In the genomic region with DNA sequence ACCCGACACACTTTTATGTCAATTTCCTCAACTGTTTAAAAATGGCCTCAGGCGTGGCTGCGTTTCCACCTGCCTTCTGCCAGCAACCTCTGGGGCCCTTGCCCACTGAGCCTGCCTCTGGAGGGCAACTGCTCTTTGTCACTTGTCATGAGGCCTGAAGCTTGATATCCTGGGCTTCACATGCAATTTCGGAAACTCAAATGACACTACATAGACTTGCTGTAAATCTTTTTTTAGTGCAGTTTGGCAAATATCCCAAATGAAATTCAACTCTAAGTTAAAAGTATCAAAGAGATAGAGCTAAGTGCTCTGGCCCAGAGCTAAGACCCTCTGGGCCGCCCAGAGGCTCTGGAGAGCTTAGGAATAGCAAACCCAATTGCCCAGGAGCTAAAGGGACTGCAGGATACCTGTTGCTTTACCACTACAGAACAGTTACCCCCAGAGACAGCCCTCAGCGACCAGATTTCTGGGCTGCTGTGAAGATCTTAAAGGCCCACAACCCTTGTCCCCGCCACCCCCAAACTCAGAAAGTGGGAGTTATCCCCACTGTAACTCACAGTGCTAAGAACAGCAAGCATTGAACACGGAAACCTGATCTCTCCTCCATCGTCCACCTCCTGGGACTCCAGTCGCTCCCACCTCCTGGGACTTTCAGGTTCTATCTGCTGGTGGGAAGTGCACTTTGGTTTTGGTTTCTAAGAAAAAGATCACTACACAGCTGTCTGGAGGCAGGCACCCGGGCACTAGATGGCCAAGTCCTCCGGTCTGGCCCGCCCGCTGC, we compare ENCODE assay signal across 1 cellular context.
TF ChIP-seq lines count a peak whose summit lies in the region.

No MANE protein-coding gene starts in this region.

TF ChIP-seq in HEK293, 187 proteins besides CTCF, POLR2A, EP300 and RAD21 (continued from another document and continues in another):
- TF ChIP-seq, protein P1, sequence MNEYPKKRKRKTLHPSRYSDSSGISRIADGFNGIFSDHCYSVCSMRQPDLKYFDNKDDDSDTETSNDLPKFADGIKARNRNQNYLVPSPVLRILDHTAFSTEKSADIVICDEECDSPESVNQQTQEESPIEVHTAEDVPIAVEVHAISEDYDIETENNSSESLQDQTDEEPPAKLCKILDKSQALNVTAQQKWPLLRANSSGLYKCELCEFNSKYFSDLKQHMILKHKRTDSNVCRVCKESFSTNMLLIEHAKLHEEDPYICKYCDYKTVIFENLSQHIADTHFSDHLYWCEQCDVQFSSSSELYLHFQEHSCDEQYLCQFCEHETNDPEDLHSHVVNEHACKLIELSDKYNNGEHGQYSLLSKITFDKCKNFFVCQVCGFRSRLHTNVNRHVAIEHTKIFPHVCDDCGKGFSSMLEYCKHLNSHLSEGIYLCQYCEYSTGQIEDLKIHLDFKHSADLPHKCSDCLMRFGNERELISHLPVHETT (tag by site-specific recombination; IDR thresholded peaks at IDR 0.05) = no peak
- no peak for TF ChIP-seq ZBTB1 (tag by site-specific recombination; IDR thresholded peaks at IDR 0.05)
- peak; percentile 81 for TF ChIP-seq SCRT1 (tag by site-specific recombination; IDR thresholded peaks at IDR 0.05; ENCODE audit: borderline replicate concordance)
- TF ChIP-seq ZNF626 (tag by site-specific recombination; IDR thresholded peaks at IDR 0.05) = no peak
- no peak for TF ChIP-seq KLF9 (tag by site-specific recombination; IDR thresholded peaks at IDR 0.05; ENCODE audit: low read depth)
- TF ChIP-seq ZNF426 (tag by site-specific recombination; IDR thresholded peaks at IDR 0.05) = no peak
- TF ChIP-seq HOXA7 (CRISPR knock-in tag; IDR thresholded peaks at IDR 0.05; ENCODE audit: borderline replicate concordance) = no peak
- no peak for TF ChIP-seq ZNF610 (tag by site-specific recombination; IDR thresholded peaks at IDR 0.05; ENCODE audit: borderline replicate concordance)
- no peak for TF ChIP-seq ZNF777 (tag by site-specific recombination; IDR thresholded peaks at IDR 0.05; ENCODE audit: borderline replicate concordance)
- no peak for TF ChIP-seq ZNF768 (tag by site-specific recombination; IDR thresholded peaks at IDR 0.05)
- no peak for TF ChIP-seq ZNF707 (tag by site-specific recombination; IDR thresholded peaks at IDR 0.05)
- peak; percentile 70 for TF ChIP-seq ZXDB (tag by site-specific recombination; IDR thresholded peaks at IDR 0.05)
- TF ChIP-seq PRDM1 (tag by site-specific recombination; IDR thresholded peaks at IDR 0.05) = no peak
- TF ChIP-seq GLIS1 (tag by site-specific recombination; IDR thresholded peaks at IDR 0.05) = peak; percentile 33; the same call in 1 of the 2 replicates
- no peak; the same call in 1 of the 2 replicates for TF ChIP-seq KLF10 (tag by site-specific recombination; IDR thresholded peaks at IDR 0.05)
- TF ChIP-seq ZNF175 (tag by site-specific recombination; IDR thresholded peaks at IDR 0.05) = no peak
- TF ChIP-seq ZSCAN30 (tag by site-specific recombination; IDR thresholded peaks at IDR 0.05) = no peak
- peak; percentile 94 for TF ChIP-seq SCRT2 (tag by site-specific recombination; IDR thresholded peaks at IDR 0.05)
- no peak for TF ChIP-seq ZNF112 (tag by site-specific recombination; IDR thresholded peaks at IDR 0.05)
- no peak for TF ChIP-seq SALL2 (tag by site-specific recombination; IDR thresholded peaks at IDR 0.05; ENCODE audit: borderline replicate concordance)
- no peak for TF ChIP-seq GLIS2 (tag by site-specific recombination; IDR thresholded peaks at IDR 0.05)
- no peak for TF ChIP-seq ZNF416 (tag by site-specific recombination; IDR thresholded peaks at IDR 0.05)
- TF ChIP-seq, protein P2, sequence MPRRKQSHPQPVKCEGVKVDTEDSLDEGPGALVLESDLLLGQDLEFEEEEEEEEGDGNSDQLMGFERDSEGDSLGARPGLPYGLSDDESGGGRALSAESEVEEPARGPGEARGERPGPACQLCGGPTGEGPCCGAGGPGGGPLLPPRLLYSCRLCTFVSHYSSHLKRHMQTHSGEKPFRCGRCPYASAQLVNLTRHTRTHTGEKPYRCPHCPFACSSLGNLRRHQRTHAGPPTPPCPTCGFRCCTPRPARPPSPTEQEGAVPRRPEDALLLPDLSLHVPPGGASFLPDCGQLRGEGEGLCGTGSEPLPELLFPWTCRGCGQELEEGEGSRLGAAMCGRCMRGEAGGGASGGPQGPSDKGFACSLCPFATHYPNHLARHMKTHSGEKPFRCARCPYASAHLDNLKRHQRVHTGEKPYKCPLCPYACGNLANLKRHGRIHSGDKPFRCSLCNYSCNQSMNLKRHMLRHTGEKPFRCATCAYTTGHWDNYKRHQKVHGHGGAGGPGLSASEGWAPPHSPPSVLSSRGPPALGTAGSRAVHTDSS (tag by site-specific recombination; IDR thresholded peaks at IDR 0.05) = no peak
- no peak for TF ChIP-seq ZNF623 (tag by site-specific recombination; IDR thresholded peaks at IDR 0.05)
- no peak for TF ChIP-seq ZNF624 (tag by site-specific recombination; IDR thresholded peaks at IDR 0.05)
- TF ChIP-seq SP2 (tag by site-specific recombination; IDR thresholded peaks at IDR 0.05) = no peak
- 0 out of 2 replicates have a peak, but pooled peaks have one; percentile 49 for TF ChIP-seq ZEB2 (tag by site-specific recombination; IDR thresholded peaks at IDR 0.05)
- no peak for TF ChIP-seq ZNF324 (tag by site-specific recombination; IDR thresholded peaks at IDR 0.05)
- peak; percentile 93 for TF ChIP-seq ZBTB44 (tag by site-specific recombination; IDR thresholded peaks at IDR 0.05)
- TF ChIP-seq ZNF791 (tag by site-specific recombination; IDR thresholded peaks at IDR 0.05) = no peak
- TF ChIP-seq ZNF366 (tag by site-specific recombination; conservative IDR thresholded peaks at IDR 0.05) = 0 out of 2 replicates have a peak, but pooled peaks have one; percentile 47
- TF ChIP-seq PRDM10 (tag by site-specific recombination; IDR thresholded peaks at IDR 0.05) = no peak
- 0 out of 2 replicates have a peak, but pooled peaks have one; percentile 19 for TF ChIP-seq ZBTB17 (tag by site-specific recombination; IDR thresholded peaks at IDR 0.05)
- TF ChIP-seq ZNF302 (tag by site-specific recombination; IDR thresholded peaks at IDR 0.05; ENCODE audit: low read depth) = no peak
- no peak for TF ChIP-seq ZNF830 (tag by site-specific recombination; IDR thresholded peaks at IDR 0.05; ENCODE audit: low read depth)
- no peak for TF ChIP-seq ZNF558 (tag by site-specific recombination; IDR thresholded peaks at IDR 0.05)
- no peak for TF ChIP-seq ZNF792 (tag by site-specific recombination; IDR thresholded peaks at IDR 0.05)
- peak; percentile 91 for TF ChIP-seq FEZF1 (tag by site-specific recombination; IDR thresholded peaks at IDR 0.05)
- TF ChIP-seq ZNF670 (tag by site-specific recombination; IDR thresholded peaks at IDR 0.05; ENCODE audit: low read depth) = no peak
- TF ChIP-seq ZNF837 (tag by site-specific recombination; IDR thresholded peaks at IDR 0.05) = no peak
- 0 out of 2 replicates have a peak, but pooled peaks have one; percentile 13 for TF ChIP-seq ZNF341 (tag by site-specific recombination; IDR thresholded peaks at IDR 0.05; ENCODE audit: low read depth)
- TF ChIP-seq, protein P3, sequence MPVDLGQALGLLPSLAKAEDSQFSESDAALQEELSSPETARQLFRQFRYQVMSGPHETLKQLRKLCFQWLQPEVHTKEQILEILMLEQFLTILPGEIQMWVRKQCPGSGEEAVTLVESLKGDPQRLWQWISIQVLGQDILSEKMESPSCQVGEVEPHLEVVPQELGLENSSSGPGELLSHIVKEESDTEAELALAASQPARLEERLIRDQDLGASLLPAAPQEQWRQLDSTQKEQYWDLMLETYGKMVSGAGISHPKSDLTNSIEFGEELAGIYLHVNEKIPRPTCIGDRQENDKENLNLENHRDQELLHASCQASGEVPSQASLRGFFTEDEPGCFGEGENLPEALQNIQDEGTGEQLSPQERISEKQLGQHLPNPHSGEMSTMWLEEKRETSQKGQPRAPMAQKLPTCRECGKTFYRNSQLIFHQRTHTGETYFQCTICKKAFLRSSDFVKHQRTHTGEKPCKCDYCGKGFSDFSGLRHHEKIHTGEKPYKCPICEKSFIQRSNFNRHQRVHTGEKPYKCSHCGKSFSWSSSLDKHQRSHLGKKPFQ (tag by site-specific recombination; IDR thresholded peaks at IDR 0.05) = no peak
- no peak; the same call in 1 of the 2 replicates for TF ChIP-seq OSR2 (tag by site-specific recombination; IDR thresholded peaks at IDR 0.05)
- TF ChIP-seq, protein P4, sequence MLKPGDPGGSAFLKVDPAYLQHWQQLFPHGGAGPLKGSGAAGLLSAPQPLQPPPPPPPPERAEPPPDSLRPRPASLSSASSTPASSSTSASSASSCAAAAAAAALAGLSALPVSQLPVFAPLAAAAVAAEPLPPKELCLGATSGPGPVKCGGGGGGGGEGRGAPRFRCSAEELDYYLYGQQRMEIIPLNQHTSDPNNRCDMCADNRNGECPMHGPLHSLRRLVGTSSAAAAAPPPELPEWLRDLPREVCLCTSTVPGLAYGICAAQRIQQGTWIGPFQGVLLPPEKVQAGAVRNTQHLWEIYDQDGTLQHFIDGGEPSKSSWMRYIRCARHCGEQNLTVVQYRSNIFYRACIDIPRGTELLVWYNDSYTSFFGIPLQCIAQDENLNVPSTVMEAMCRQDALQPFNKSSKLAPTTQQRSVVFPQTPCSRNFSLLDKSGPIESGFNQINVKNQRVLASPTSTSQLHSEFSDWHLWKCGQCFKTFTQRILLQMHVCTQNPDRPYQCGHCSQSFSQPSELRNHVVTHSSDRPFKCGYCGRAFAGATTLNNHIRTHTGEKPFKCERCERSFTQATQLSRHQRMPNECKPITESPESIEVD (tag by site-specific recombination; IDR thresholded peaks at IDR 0.05) = peak; percentile 80
- no peak for TF ChIP-seq ZNF133 (tag by site-specific recombination; IDR thresholded peaks at IDR 0.05)
- TF ChIP-seq ZBTB6 (tag by site-specific recombination; IDR thresholded peaks at IDR 0.05) = peak; percentile 94
- peak; percentile 33; the same call in 1 of the 2 replicates for TF ChIP-seq IKZF3 (tag by site-specific recombination; IDR thresholded peaks at IDR 0.05)
- no peak for TF ChIP-seq ZFP3 (tag by site-specific recombination; IDR thresholded peaks at IDR 0.05; ENCODE audit: low read depth)
- no peak for TF ChIP-seq ZSCAN4 (tag by site-specific recombination; IDR thresholded peaks at IDR 0.05)
- no peak for TF ChIP-seq ZNF701 (tag by site-specific recombination; IDR thresholded peaks at IDR 0.05)
- no peak for TF ChIP-seq ZSCAN23 (tag by site-specific recombination; IDR thresholded peaks at IDR 0.05)
- TF ChIP-seq ZNF354C (tag by site-specific recombination; IDR thresholded peaks at IDR 0.05; ENCODE audit: borderline replicate concordance, low read depth) = no peak
- no peak for TF ChIP-seq ZNF24 (tag by site-specific recombination; IDR thresholded peaks at IDR 0.05)
- no peak for TF ChIP-seq ZNF292 (tag by site-specific recombination; IDR thresholded peaks at IDR 0.05; ENCODE audit: borderline replicate concordance, low read depth)
